Comparison of ENCODE assay signal across 20 cellular contexts in genomic region chr7:824106-824505, GRCh38. TPM values are rescaled to one million over a fixed set of nuclear protein-coding genes. Genes with fewer than 3 reads are reported as not detected.
A peak's percentile ranks its signal among the peaks of the same experiment; 100 is the strongest.
DNase-seq lines count a peak whose midpoint lies in the region; ATAC-seq, FAIRE-seq and TF ChIP-seq lines count a peak whose summit lies in the region.
"Had no signal": no experiment of that assay in that cellular context is flagged by ENCODE, and none has a peak within 500 bp of the region (broad histone marks: within the 10 kb centered on the region; RNA-seq: fewer than 3 reads in every experiment).

No MANE protein-coding gene starts in this region.

- H3K9me3 Mint-ChIP-seq in stimulated activated memory B cell treated with anti-CD40 and anti-IgM and Interleukin-4, amounts not matched to agents 10 μg/mL and 1 μg/mL and 100 μg/mL, for 72 hours, result no peaks in the 10 kb centered on the region
- no peaks in the 10 kb centered on the region for H3K9me3 Mint-ChIP-seq in activated CD4-positive, alpha-beta T cell treated with anti-CD3 and anti-CD28 coated beads, Interleukin-2, amount 10 ng/mL, durations not matched to agents 24 days and 14 days
- H3K9me3 Mint-ChIP-seq: GM23338 had no signal

- H3K9ac ChIP-seq in GM23248 (peak overlapping the region; percentile 84), adipocyte (ENCODE audit: low read length) (peak overlapping the region; percentile 79), kidney (ENCODE audit: low read length in 2 of 2) (no peak overlapping the region)

- WGBS in GM23248 (ENCODE audit: low coverage in 1 of 2, low lambda C conversion rate in 2 of 2, missing lambda C conversion rate in 2 of 2), 2 experiments, result 57 to 59% methylated on average over 7 of the region's 7 CpGs

- no peak for TF ChIP-seq CTCF in kidney (IDR thresholded peaks at IDR 0.05; ENCODE audit: borderline replicate concordance, extremely low read depth, insufficient read depth)

- in situ Hi-C loops in GM23248 (cut with MboI), result no loop called here

- peak overlapping the region; percentile 98 for H3K4me2 ChIP-seq in GM23248 (ENCODE audit: unreplicated experiment)
- H3K4me2 ChIP-seq: GM23338 had no signal

- H3K9me3 ChIP-seq in GM23248 (ENCODE audit: low read depth), result no peaks in the 10 kb centered on the region
- no peaks in the 10 kb centered on the region for H3K9me3 ChIP-seq in adipocyte (ENCODE audit: control insufficient read depth, low read length)
- H3K9me3 ChIP-seq in kidney (ENCODE audit: control insufficient read depth in 1 of 2, low read length in 2 of 2), result no peaks in the 10 kb centered on the region
- H3K9me3 ChIP-seq: neutrophil had no signal

- no peaks in the 10 kb centered on the region for H4K20me1 ChIP-seq in GM23248 (ENCODE audit: insufficient read depth)

- peaks cover 65% of the 10 kb centered on the region for H3K4me1 Mint-ChIP-seq in stimulated activated memory B cell treated with anti-CD40 and anti-IgM and Interleukin-4, amounts not matched to agents 10 μg/mL and 1 μg/mL and 100 μg/mL, for 72 hours
- peaks cover 21% of the 10 kb centered on the region for H3K4me1 Mint-ChIP-seq in activated CD4-positive, alpha-beta T cell treated with anti-CD3 and anti-CD28 coated beads, Interleukin-2, amount 10 ng/mL, durations not matched to agents 24 days and 14 days

- H3K27me3 Mint-ChIP-seq in stimulated activated memory B cell treated with anti-CD40 and anti-IgM and Interleukin-4, amounts not matched to agents 10 μg/mL and 1 μg/mL and 100 μg/mL, for 72 hours, result no peaks in the 10 kb centered on the region
- H3K27me3 Mint-ChIP-seq in activated CD4-positive, alpha-beta T cell treated with anti-CD3 and anti-CD28 coated beads, Interleukin-2, amount 10 ng/mL, durations not matched to agents 24 days and 14 days, result no peaks in the 10 kb centered on the region

- peak overlapping the region; percentile 56 for H2AFZ ChIP-seq in GM23248
- H2AFZ ChIP-seq: GM23338 had no signal

- H3K27me3 ChIP-seq in GM23248 (replicated peaks; ENCODE audit: insufficient read depth) (no peaks in the 10 kb centered on the region), adipocyte (replicated peaks; ENCODE audit: control insufficient read depth, insufficient read depth, low read length) (no peaks in the 10 kb centered on the region)

- H3K9me2 ChIP-seq in GM23248 (ENCODE audit: insufficient read depth), result no peaks in the 10 kb centered on the region

- H3K36me3 Mint-ChIP-seq in stimulated activated memory B cell treated with anti-CD40 and anti-IgM and Interleukin-4, amounts not matched to agents 10 μg/mL and 1 μg/mL and 100 μg/mL, for 72 hours, result peaks cover 37% of the 10 kb centered on the region
- peaks cover 25% of the 10 kb centered on the region for H3K36me3 Mint-ChIP-seq in activated CD4-positive, alpha-beta T cell treated with anti-CD3 and anti-CD28 coated beads, Interleukin-2, amount 10 ng/mL, durations not matched to agents 24 days and 14 days (ENCODE audit: low read depth)

- H3K27ac ChIP-seq in GM23248, result peak overlapping the region; percentile 95; the same call in 1 of the 2 replicates
- H3K27ac ChIP-seq in kidney (ENCODE audit: low read depth in 2 of 2, low read length in 2 of 2), result peak overlapping the region in 1 of 2 donors; percentile 32
- H3K27ac ChIP-seq: HL-60, neutrophil had no signal

- H3K4me1 ChIP-seq in GM23248 (ENCODE audit: insufficient read depth), result peaks cover 24% of the 10 kb centered on the region
- peaks cover 44% of the 10 kb centered on the region for H3K4me1 ChIP-seq in adipocyte (ENCODE audit: control insufficient read depth, insufficient read depth, low read length)
- peaks cover 10 to 31% of the 10 kb centered on the region in 2 donors for H3K4me1 ChIP-seq in kidney (ENCODE audit: control insufficient read depth in 1 of 2, insufficient read depth in 1 of 2, low read depth in 1 of 2, low read length in 2 of 2)

- no peak for FAIRE-seq in kidney (lab: Jason Lieb, UNC)
- FAIRE-seq: bronchial epithelial cell had no signal

- H3K79me2 ChIP-seq in GM23248 (ENCODE audit: insufficient read depth), result peaks cover 92% of the 10 kb centered on the region

- DNase-seq in GM23248, result peak; percentile 22
- no peak for DNase-seq in adipocyte (ENCODE audit: low read depth)
- DNase-seq in kidney, result peak; percentile 46
- DNase-seq in NCI-H2171 (lab: John Stamatoyannopoulos, UW), result no peak
- DNase-seq in activated CD4-positive, alpha-beta T cell treated with anti-CD3 and anti-CD28 coated beads, Interleukin-2, amount 10 ng/mL, durations not matched to agents 24 days and 14 days, result no peak
- no peak for DNase-seq in GM03348 (ENCODE audit: low spot score)
- DNase-seq: activated CD8-positive, alpha-beta T cell treated with anti-CD3 and anti-CD28 coated beads, Interleukin-2, amount 10 ng/mL, durations not matched to agents 7 days and 5 days; activated gamma-delta T cell; GDM1; hypothalamus; Karpas-422; NCI-H187; NCI-H526 treated with DMSO at 0.1 percent for 48 hours had no signal

- H3F3A ChIP-seq in GM23248 (ENCODE audit: insufficient read depth), result peaks cover 24% of the 10 kb centered on the region

- intact Hi-C loops in kidney (cut with DNase I), result no loop called here
- intact Hi-C loops in activated CD4-positive, alpha-beta T cell treated with anti-CD3 and anti-CD28 coated beads, Interleukin-2, amount 10 ng/mL, durations not matched to agents 24 days and 14 days (cut with micrococcal nuclease), result no loop called here

- ATAC-seq in stimulated activated memory B cell treated with anti-CD40 and anti-IgM and Interleukin-4, amounts not matched to agents 10 μg/mL and 1 μg/mL and 100 μg/mL, for 72 hours, result no peak
- no peak for ATAC-seq in GM18520 (IDR thresholded peaks at IDR 0.05; ENCODE audit: unreplicated experiment)
- ATAC-seq: activated CD8-positive, alpha-beta T cell treated with anti-CD3 and anti-CD28 coated beads, Interleukin-2, amount 10 ng/mL, durations not matched to agents 7 days and 5 days had no signal

- peak overlapping the region; percentile 64 for H3K4me3 ChIP-seq in GM23248
- peak overlapping the region; percentile 46 for H3K4me3 ChIP-seq in adipocyte (ENCODE audit: low read length)
- no peak overlapping the region for H3K4me3 ChIP-seq in kidney (ENCODE audit: low read length in 2 of 2)
- H3K4me3 ChIP-seq: GM23338 had no signal

- no peaks in the 10 kb centered on the region for H3K36me3 ChIP-seq in GM23248 (ENCODE audit: low read depth)
- no peaks in the 10 kb centered on the region for H3K36me3 ChIP-seq in adipocyte (ENCODE audit: control insufficient read depth, insufficient read depth, low read length, severe bottlenecking)
- no peaks in the 10 kb centered on the region for H3K36me3 ChIP-seq in kidney (ENCODE audit: control insufficient read depth in 1 of 2, insufficient read depth in 2 of 2, low read length in 2 of 2)
- H3K36me3 ChIP-seq: neutrophil had no signal

- no peak overlapping the region for H3K4me3 Mint-ChIP-seq in stimulated activated memory B cell treated with anti-CD40 and anti-IgM and Interleukin-4, amounts not matched to agents 10 μg/mL and 1 μg/mL and 100 μg/mL, for 72 hours
- no peak overlapping the region for H3K4me3 Mint-ChIP-seq in activated CD4-positive, alpha-beta T cell treated with anti-CD3 and anti-CD28 coated beads, Interleukin-2, amount 10 ng/mL, durations not matched to agents 24 days and 14 days
- H3K4me3 Mint-ChIP-seq: activated CD8-positive, alpha-beta T cell treated with anti-CD3 and anti-CD28 coated beads, Interleukin-2, amount 10 ng/mL, durations not matched to agents 7 days and 5 days; CD14-positive monocyte; GM23338 had no signal

- peak overlapping the region; percentile 23 for H3K27ac Mint-ChIP-seq in stimulated activated memory B cell treated with anti-CD40 and anti-IgM and Interleukin-4, amounts not matched to agents 10 μg/mL and 1 μg/mL and 100 μg/mL, for 72 hours
- no peak overlapping the region for H3K27ac Mint-ChIP-seq in activated CD4-positive, alpha-beta T cell treated with anti-CD3 and anti-CD28 coated beads, Interleukin-2, amount 10 ng/mL, durations not matched to agents 24 days and 14 days
- H3K27ac Mint-ChIP-seq: activated CD8-positive, alpha-beta T cell treated with anti-CD3 and anti-CD28 coated beads, Interleukin-2, amount 10 ng/mL, durations not matched to agents 7 days and 5 days had no signal

RNA-seq across cellular contexts. Expression of gene SUN1, which starts 8.2 kb away (rescaled TPM):
- 104 and 110 TPM in 2 replicates for total RNA-seq in GM23248 (2014; rRNA removed; shearing (Covaris generic))
- polyA plus RNA-seq in GM23248 (2016; fragmentation: Nextera tagmentation; extraction: Ambion mirVana), result 65.6 and 74.0 TPM in 2 replicates
- 168 TPM for total RNA-seq in kidney
- 40.4 TPM for polyA plus RNA-seq in kidney (ENCODE audit: insufficient read depth, low read depth, low replicate concordance)
- 85.8 and 90.3 TPM in 2 replicates for total RNA-seq in activated CD4-positive, alpha-beta T cell treated with anti-CD3 and anti-CD28 coated beads, Interleukin-2, amount 10 ng/mL, durations not matched to agents 24 days and 14 days

RNA-seq across cellular contexts. Expression of gene GET4, which starts 52.2 kb away (rescaled TPM):
- 16.7 and 26.8 TPM in 2 replicates for total RNA-seq in GM23248 (2014; rRNA removed; shearing (Covaris generic))
- polyA plus RNA-seq in GM23248 (2016; fragmentation: Nextera tagmentation; extraction: Ambion mirVana) (25.3 and 26.3 TPM in 2 replicates), kidney (ENCODE audit: insufficient read depth, low read depth, low replicate concordance) (80.8 TPM)
- 44.8 TPM for total RNA-seq in kidney
- 35.8 and 41.0 TPM in 2 replicates for total RNA-seq in activated CD4-positive, alpha-beta T cell treated with anti-CD3 and anti-CD28 coated beads, Interleukin-2, amount 10 ng/mL, durations not matched to agents 24 days and 14 days

Comparison
In these comparisons a context has a peak if more than half of its experiments do, and no peak if none do; other contexts are left out.
1. DNase-seq: peak in GM23248 (single experiment) and kidney (single experiment); none in adipocyte (single experiment), NCI-H2171 (single experiment), activated CD4-positive, alpha-beta T cell treated with anti-CD3 and anti-CD28 coated beads, Interleukin-2, amount 10 ng/mL, durations not matched to agents 24 days and 14 days (single experiment) and GM03348 (single experiment).
2. H3K4me3 ChIP-seq: peak in GM23248 (single experiment) and adipocyte (single experiment); none in kidney (0 of 2).
3. H3K9ac ChIP-seq: peak in GM23248 (single experiment) and adipocyte (single experiment); none in kidney (0 of 2).